Comparison of ENCODE assay signal across 25 cellular contexts in genomic region chrX:14607446-14607845, GRCh38.
"Had no signal": no experiment of that assay in that cellular context is flagged by ENCODE, and none has a peak within 500 bp of the region (broad histone marks: within the 10 kb centered on the region; RNA-seq: fewer than 3 reads in every experiment).

No MANE protein-coding gene starts in this region.

- DNase-seq: activated CD4-positive, alpha-beta memory T cell treated with anti-CD3 and anti-CD28 coated beads for 36 hours; activated CD4-positive, alpha-beta T cell treated with anti-CD3 and anti-CD28 coated beads for 36 hours; activated CD4-positive, alpha-beta T cell treated with anti-CD3 and anti-CD28 coated beads, Interleukin-2, amount 10 ng/mL, durations not matched to agents 24 days and 14 days; activated CD4-positive, CD25-positive, alpha-beta regulatory T cell; activated CD4-positive, CD25-positive, alpha-beta regulatory T cell treated with anti-CD3 and anti-CD28 coated beads, Interleukin-2, amount 50 U/mL, for 72 hours; activated CD8-positive, alpha-beta memory T cell treated with anti-CD3 and anti-CD28 coated beads, Interleukin-2, amount 10 ng/mL, durations not matched to agents 7 days and 5 days; activated CD8-positive, alpha-beta memory T cell treated with anti-CD3 and anti-CD28 coated beads, Interleukin-2, amount 50 U/mL, for 4 hours; activated CD8-positive, alpha-beta T cell treated with anti-CD3 and anti-CD28 coated beads, Interleukin-2, amount 10 ng/mL, durations not matched to agents 7 days and 5 days; activated effector memory CD4-positive, alpha-beta T cell treated with anti-CD3 and anti-CD28 coated beads, Interleukin-2, amount 50 U/mL, for 16 hours; activated naive CD4-positive, alpha-beta T cell treated with anti-CD3 and anti-CD28 coated beads for 36 hours; activated naive CD8-positive, alpha-beta T cell treated with anti-CD3 and anti-CD28 coated beads for 36 hours; activated naive CD8-positive, alpha-beta T cell treated with anti-CD3 and anti-CD28 coated beads, Interleukin-2, amount 50 U/mL, for 24 hours; activated T-cell treated with anti-CD3 and anti-CD28 coated beads, Interleukin-2, amount 50 U/mL, for 1 hour; activated T-cell treated with anti-CD3 and anti-CD28 coated beads, Interleukin-2, amount 50 U/mL, for 48 hours; adrenal gland; amygdala; aorta; cerebellar nuclear complex; effector memory CD4-positive, alpha-beta T cell; endodermal cell; foreskin fibroblast; head of caudate nucleus; hippocampal formation had no signal

- ATAC-seq: activated CD4-positive, alpha-beta T cell treated with anti-CD3 and anti-CD28 coated beads for 36 hours; activated CD8-positive, alpha-beta memory T cell treated with anti-CD3 and anti-CD28 coated beads, Interleukin-2, amount 10 ng/mL, durations not matched to agents 7 days and 5 days; activated CD8-positive, alpha-beta T cell treated with anti-CD3 and anti-CD28 coated beads, Interleukin-2, amount 10 ng/mL, durations not matched to agents 7 days and 5 days; activated naive CD8-positive, alpha-beta T cell treated with anti-CD3 and anti-CD28 coated beads, Interleukin-2, amount 50 U/mL, for 24 hours; body of pancreas; esophagus mucosa had no signal
